ENCODE assay signal across 21 cellular contexts in genomic region chr1:33017175-33017574, GRCh38. TPM values are rescaled to one million over a fixed set of nuclear protein-coding genes. Genes with fewer than 3 reads are reported as not detected.
DNase-seq lines count a peak whose midpoint lies in the region; ATAC-seq and TF ChIP-seq lines count a peak whose summit lies in the region.
"Had no signal": no experiment of that assay in that cellular context is flagged by ENCODE, and none has a peak within 500 bp of the region (broad histone marks: within the 10 kb centered on the region; RNA-seq: fewer than 3 reads in every experiment).

No MANE protein-coding gene starts in this region.

- H3K36me3 Mint-ChIP-seq in activated T-cell treated with anti-CD3 and anti-CD28 coated beads, Interleukin-2, amount 50 U/mL, for 24 hours (ENCODE audit: low read depth), result peaks cover 91% of the 10 kb centered on the region
- peaks cover 50% of the 10 kb centered on the region for H3K36me3 Mint-ChIP-seq in activated T-cell treated with anti-CD3 and anti-CD28 coated beads, Interleukin-2, amount 50 U/mL, for 4 hours (ENCODE audit: insufficient read depth)
- H3K36me3 Mint-ChIP-seq in chondrocyte (ENCODE audit: low read depth), result peaks cover 39% of the 10 kb centered on the region

- no peaks in the 10 kb centered on the region for H3K9me3 Mint-ChIP-seq in activated T-cell treated with anti-CD3 and anti-CD28 coated beads, Interleukin-2, amount 50 U/mL, for 24 hours
- H3K9me3 Mint-ChIP-seq in activated T-cell treated with anti-CD3 and anti-CD28 coated beads, Interleukin-2, amount 50 U/mL, for 4 hours, result no peaks in the 10 kb centered on the region
- H3K9me3 Mint-ChIP-seq in chondrocyte (ENCODE audit: low read depth), result no peaks in the 10 kb centered on the region
- H3K9me3 Mint-ChIP-seq: CD4-positive, alpha-beta T cell; CD8-positive, alpha-beta memory T cell; GM23338; H9 had no signal

- H3K4me3 Mint-ChIP-seq in activated T-cell treated with anti-CD3 and anti-CD28 coated beads, Interleukin-2, amount 50 U/mL, for 24 hours, result no peak overlapping the region
- no peak overlapping the region for H3K4me3 Mint-ChIP-seq in activated T-cell treated with anti-CD3 and anti-CD28 coated beads, Interleukin-2, amount 50 U/mL, for 4 hours
- H3K4me3 Mint-ChIP-seq in chondrocyte (ENCODE audit: unreplicated experiment), result no peak overlapping the region
- H3K4me3 Mint-ChIP-seq: CD14-positive monocyte; CD4-positive, alpha-beta T cell; CD8-positive, alpha-beta memory T cell; GM23338; H9 had no signal

- no peaks in the 10 kb centered on the region for H3K27me3 Mint-ChIP-seq in activated T-cell treated with anti-CD3 and anti-CD28 coated beads, Interleukin-2, amount 50 U/mL, for 24 hours
- H3K27me3 Mint-ChIP-seq in activated T-cell treated with anti-CD3 and anti-CD28 coated beads, Interleukin-2, amount 50 U/mL, for 4 hours (ENCODE audit: low read depth), result no peaks in the 10 kb centered on the region
- no peaks in the 10 kb centered on the region for H3K27me3 Mint-ChIP-seq in chondrocyte (ENCODE audit: low read depth)
- H3K27me3 Mint-ChIP-seq: CD4-positive, alpha-beta T cell; CD8-positive, alpha-beta memory T cell had no signal

- H3K4me3 ChIP-seq in AG04450 (ENCODE audit: low read depth, low read length) (no peak overlapping the region), colonic mucosa (no peak overlapping the region)
- H3K4me3 ChIP-seq: BLaER1 treated with 17β-estradiol and CSF1 and Interleukin-3, amounts not matched to agents 10 nM and 100 nM; GM12878; GM23338 had no signal

- H3K27me3 ChIP-seq in AG04450 (ENCODE audit: control insufficient read depth, insufficient read depth, low read length), result no peaks in the 10 kb centered on the region
- H3K27me3 ChIP-seq in colonic mucosa, result no peaks in the 10 kb centered on the region
- H3K27me3 ChIP-seq: BE2C; BLaER1 treated with 17β-estradiol and CSF1 and Interleukin-3, amounts not matched to agents 10 nM and 100 nM had no signal

- POLR2A ChIA-PET in AG04450 (lab: Yijun Ruan, JAX), result no interaction called here

- no peaks in the 10 kb centered on the region for H3K9me3 ChIP-seq in AG04450 (ENCODE audit: control insufficient read depth, insufficient read depth, low read length)
- H3K9me3 ChIP-seq in colonic mucosa, result no peaks in the 10 kb centered on the region
- H3K9me3 ChIP-seq: BE2C; BLaER1 treated with 17β-estradiol and CSF1 and Interleukin-3, amounts not matched to agents 10 nM and 100 nM had no signal

- no peak for ATAC-seq in activated T-cell treated with anti-CD3 and anti-CD28 coated beads, Interleukin-2, amount 50 U/mL, for 4 hours
- ATAC-seq: GM12878, GM23338, HCT116 had no signal

- peaks cover 31% of the 10 kb centered on the region for H3K4me1 Mint-ChIP-seq in activated T-cell treated with anti-CD3 and anti-CD28 coated beads, Interleukin-2, amount 50 U/mL, for 24 hours (ENCODE audit: low read depth)
- peaks cover 13% of the 10 kb centered on the region for H3K4me1 Mint-ChIP-seq in activated T-cell treated with anti-CD3 and anti-CD28 coated beads, Interleukin-2, amount 50 U/mL, for 4 hours (ENCODE audit: low read depth)
- H3K4me1 Mint-ChIP-seq in chondrocyte (ENCODE audit: low read depth), result peaks cover 3% of the 10 kb centered on the region
- H3K4me1 Mint-ChIP-seq: CD14-positive monocyte; CD8-positive, alpha-beta memory T cell; GM23338 had no signal

- no peak overlapping the region for H3K9ac ChIP-seq in colonic mucosa (ENCODE audit: low read depth in 2 of 2, low read length in 2 of 2)
- H3K9ac ChIP-seq: BLaER1 treated with 17β-estradiol and CSF1 and Interleukin-3, amounts not matched to agents 10 nM and 100 nM had no signal

- peak overlapping the region; percentile 67 for H3K27ac Mint-ChIP-seq in activated T-cell treated with anti-CD3 and anti-CD28 coated beads, Interleukin-2, amount 50 U/mL, for 24 hours
- H3K27ac Mint-ChIP-seq in chondrocyte (ENCODE audit: unreplicated experiment), result no peak overlapping the region
- H3K27ac Mint-ChIP-seq: CD4-positive, alpha-beta T cell; CD8-positive, alpha-beta memory T cell; GM23338 had no signal

- H3K36me3 ChIP-seq in colonic mucosa, result no peaks in the 10 kb centered on the region

- intact Hi-C loops in colonic mucosa (cut with DNase I), result no loop called here

- no peaks in the 10 kb centered on the region for H3K4me1 ChIP-seq in colonic mucosa
- H3K4me1 ChIP-seq: BE2C; BLaER1 treated with 17β-estradiol and CSF1 and Interleukin-3, amounts not matched to agents 10 nM and 100 nM had no signal

- CTCF ChIA-PET in AG04450 (lab: Charles Lee), result interaction anchor here (1.2 to 1.6 kb wide), 3 partner anchors 10 to 84 kb away, joined by 3 to 4 read pairs (median 4); no protein-coding TSS in a partner anchor

- TF ChIP-seq CTCF in AG04450 (IDR thresholded peaks at IDR 0.05; ENCODE audit: low read depth, low read length) (no peak), chondrocyte (IDR thresholded peaks at IDR 0.05) (no peak), colonic mucosa (IDR thresholded peaks at IDR 0.05) (no peak)

- peak overlapping the region; percentile 11 for H3K27ac ChIP-seq in AG04450 (ENCODE audit: low read depth, low read length)
- H3K27ac ChIP-seq in colonic mucosa, result no peak overlapping the region
- H3K27ac ChIP-seq: BLaER1 treated with 17β-estradiol and CSF1 and Interleukin-3, amounts not matched to agents 10 nM and 100 nM had no signal

- DNase-seq in activated T-cell treated with anti-CD3 and anti-CD28 coated beads, Interleukin-2, amount 50 U/mL, for 24 hours, result no peak
- DNase-seq in activated T-cell treated with anti-CD3 and anti-CD28 coated beads, Interleukin-2, amount 50 U/mL, for 4 hours, result no peak
- DNase-seq in AG04450 (ENCODE audit: low read depth, low spot score), result no peak
- peak; percentile 76 for DNase-seq in astrocyte of the hippocampus (ENCODE audit: low read depth, low spot score)
- DNase-seq in renal cortical epithelial cell (ENCODE audit: low read depth), result peak; percentile 53
- no peak for DNase-seq in chondrocyte (ENCODE audit: low spot score)
- DNase-seq in colonic mucosa, result no peak
- DNase-seq: AML-193; BE2C; CD4-positive, alpha-beta T cell; CD8-positive, alpha-beta memory T cell; DMS 273 treated with DMSO at 0.1 percent for 48 hours; DMS79; EL; GDM1; H9 had no signal

RNA-seq across cellular contexts. Expression of gene AK2, which starts 19.5 kb away (rescaled TPM):
- 100 to 1,000 TPM; 320 to 346 (median 334) TPM for total RNA-seq in activated T-cell treated with anti-CD3 and anti-CD28 coated beads, Interleukin-2, amount 50 U/mL, for 4 hours
- 129 TPM in 2 replicates for polyA plus RNA-seq in AG04450 (2011; rRNA removed)
- polyA minus RNA-seq in AG04450 (2011; rRNA and poly(A)+ RNA removed), result 59.6 and 66.6 TPM in 2 replicates
- total RNA-seq in renal cortical epithelial cell (196 and 272 TPM in 2 replicates), chondrocyte (86.1 to 98.9 TPM (median 94.9 TPM) in 3 replicates), colonic mucosa (100 to 1,000 TPM; 206 to 243 TPM)

RNA-seq across cellular contexts. Expression of gene RNF19B, which starts 52.6 kb away (rescaled TPM):
- 10 to 100 TPM; 21.4 to 32.9 (median 23.9) TPM for total RNA-seq in activated T-cell treated with anti-CD3 and anti-CD28 coated beads, Interleukin-2, amount 50 U/mL, for 4 hours
- 8.5 and 10.1 TPM in 2 replicates for polyA plus RNA-seq in AG04450 (2011; rRNA removed)
- 18.0 and 19.5 TPM in 2 replicates for polyA minus RNA-seq in AG04450 (2011; rRNA and poly(A)+ RNA removed)
- total RNA-seq in renal cortical epithelial cell (21.0 and 23.4 TPM in 2 replicates), chondrocyte (15.5 to 17.6 TPM (median 17.4 TPM) in 3 replicates), colonic mucosa (100 to 1,000 TPM in 1 of 2 donors, 10 to 100 TPM in 1; 44.4 to 106 TPM)

Comparison
In these comparisons a context has a peak if more than half of its experiments do, and no peak if none do; other contexts are left out.
1. DNase-seq: peak in astrocyte of the hippocampus (single experiment) and renal cortical epithelial cell (single experiment); none in activated T-cell treated with anti-CD3 and anti-CD28 coated beads, Interleukin-2, amount 50 U/mL, for 24 hours (single experiment), activated T-cell treated with anti-CD3 and anti-CD28 coated beads, Interleukin-2, amount 50 U/mL, for 4 hours (single experiment), AG04450 (single experiment), chondrocyte (single experiment) and colonic mucosa (single experiment).